Comparison of ENCODE assay signal across 10 cellular contexts in the genomic region with DNA sequence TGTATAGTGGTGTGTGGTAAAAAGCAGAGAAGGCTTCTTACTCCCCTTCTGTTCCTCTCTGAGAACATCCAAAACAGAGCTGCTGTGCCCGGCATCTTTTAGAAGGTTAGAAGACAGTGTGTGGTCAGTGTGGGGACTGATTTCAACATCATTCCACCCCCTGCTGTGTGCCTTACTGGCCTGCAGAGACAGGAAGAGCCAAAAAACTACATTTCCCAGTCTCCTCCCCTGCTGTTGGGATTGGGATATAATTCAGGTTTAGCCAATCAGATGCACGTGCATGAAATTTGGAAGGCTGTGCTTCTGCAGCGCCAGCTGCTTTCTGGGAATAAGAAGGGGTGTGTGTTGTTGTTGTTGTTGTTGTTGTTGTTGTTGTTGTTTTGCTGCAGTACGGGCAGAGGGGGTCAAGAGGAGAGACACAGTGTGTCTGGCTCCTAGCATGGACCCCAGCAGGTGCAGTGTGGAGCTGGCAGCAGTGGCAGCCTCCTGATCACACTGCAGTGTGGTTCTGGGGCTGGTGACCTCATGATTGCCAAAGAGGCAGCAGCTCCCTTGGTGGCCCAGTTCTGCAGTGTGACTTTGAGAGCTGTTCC.
A peak's percentile ranks its signal among the peaks of the same experiment; 100 is the strongest.
DNase-seq lines count a peak whose midpoint lies in the region; ATAC-seq, FAIRE-seq and TF ChIP-seq lines count a peak whose summit lies in the region.
"Had no signal": no experiment of that assay in that cellular context is flagged by ENCODE, and none has a peak within 500 bp of the region (broad histone marks: within the 10 kb centered on the region; RNA-seq: fewer than 3 reads in every experiment).

No MANE protein-coding gene starts in this region.

- H3K4me1 Mint-ChIP-seq in activated CD8-positive, alpha-beta T cell treated with anti-CD3 and anti-CD28 coated beads for 36 hours (ENCODE audit: low read depth): peaks cover 8% of the 10 kb centered on the region

- peak overlapping the region in 3 of 4 donors; percentile 84 to 89 (median 88) for H3K27ac ChIP-seq in gastroesophageal sphincter
- H3K27ac ChIP-seq in pancreas: no peak overlapping the region

- H3K27me3 ChIP-seq in gastroesophageal sphincter (no peaks in the 10 kb centered on the region), pancreas (no peaks in the 10 kb centered on the region)

- 36% methylated on average over 4 of the region's 4 CpGs; no CpG with 5 or more reads in 1 of the 2 donors for WGBS in gastroesophageal sphincter (ENCODE audit: low coverage in 1 of 2), 2 donors
- WGBS in pancreas, 2 donors: 79 to 84% methylated on average over 4 of the region's 4 CpGs

- H3K9me3 ChIP-seq in gastroesophageal sphincter: no peaks in the 10 kb centered on the region
- no peaks in the 10 kb centered on the region for H3K9me3 ChIP-seq in pancreas

- H3K27ac Mint-ChIP-seq in activated CD8-positive, alpha-beta T cell treated with anti-CD3 and anti-CD28 coated beads for 36 hours: no peak overlapping the region

- in situ Hi-C loops in SK-MEL-5 (cut with HindIII; ENCODE audit: low pct_unique_long_range_greater_than_20kb, low sequenced_read_pairs): no loop called here

- FAIRE-seq in pancreas (lab: Jason Lieb, UNC): no peak

- H3K27me3 Mint-ChIP-seq in activated CD8-positive, alpha-beta T cell treated with anti-CD3 and anti-CD28 coated beads for 36 hours: peaks cover 2% of the 10 kb centered on the region

- CTCF ChIA-PET in activated CD8-positive, alpha-beta T cell treated with anti-CD3 and anti-CD28 coated beads for 36 hours (lab: Charles Lee): interaction anchor here (1.1 to 2.5 kb wide), 4 partner anchors 10 to 26 kb away, joined by 3 to 11 read pairs (median 4); no protein-coding TSS in a partner anchor

- H3K36me3 Mint-ChIP-seq in activated CD8-positive, alpha-beta T cell treated with anti-CD3 and anti-CD28 coated beads for 36 hours (ENCODE audit: low read depth): no peaks in the 10 kb centered on the region

- peaks cover 0 to 67% (median 35%) of the 10 kb centered on the region in 3 donors for H3K4me1 ChIP-seq in gastroesophageal sphincter
- H3K4me1 ChIP-seq in pancreas: peaks cover 17 to 24% (median 23%) of the 10 kb centered on the region in 3 donors

- TF ChIP-seq CTCF in gastroesophageal sphincter (IDR thresholded peaks at IDR 0.05): peak in 2 of 4 experiments; percentile 43 to 54
- no peak for TF ChIP-seq CTCF in pancreas (IDR thresholded peaks at IDR 0.05)
- TF ChIP-seq CTCF in activated CD8-positive, alpha-beta T cell treated with anti-CD3 and anti-CD28 coated beads for 36 hours (IDR thresholded peaks at IDR 0.05): no peak

- no peak for TF ChIP-seq POLR2A in gastroesophageal sphincter (IDR thresholded peaks at IDR 0.05)

- POLR2A ChIA-PET in activated CD8-positive, alpha-beta T cell treated with anti-CD3 and anti-CD28 coated beads for 36 hours (lab: Charles Lee): interaction anchor here (0.6 to 1.2 kb wide), 4 partner anchors 25 to 174 kb away, joined by 3 read pairs; no protein-coding TSS in a partner anchor

- H3K9me3 Mint-ChIP-seq in activated CD8-positive, alpha-beta T cell treated with anti-CD3 and anti-CD28 coated beads for 36 hours: no peaks in the 10 kb centered on the region

- intact Hi-C loops in pancreas (cut with DNase I): no loop called here
- intact Hi-C loops in activated CD8-positive, alpha-beta T cell treated with anti-CD3 and anti-CD28 coated beads for 36 hours (cut with micrococcal nuclease): no loop called here

- DNase-seq in CD1c-positive myeloid dendritic cell (ENCODE audit: extremely low spot score) (peak; percentile 69), SK-MEL-5 (ENCODE audit: low read depth, low spot score) (peak; percentile 70), pancreas (no peak), NCI-H748 (lab: John Stamatoyannopoulos, UW; ENCODE audit: unreplicated experiment) (no peak), DMS153 treated with DMSO at 0.1 percent for 48 hours (lab: John Stamatoyannopoulos, UW; ENCODE audit: unreplicated experiment) (no peak)
- DNase-seq in activated CD8-positive, alpha-beta T cell treated with anti-CD3 and anti-CD28 coated beads for 36 hours: no peak
- DNase-seq: activated effector memory CD4-positive, alpha-beta T cell treated with anti-CD3 and anti-CD28 coated beads, Interleukin-2, amount 50 U/mL, for 16 hours; DMS79 had no signal

- H3K4me3 Mint-ChIP-seq in activated CD8-positive, alpha-beta T cell treated with anti-CD3 and anti-CD28 coated beads for 36 hours: no peak overlapping the region

- H3K4me3 ChIP-seq in gastroesophageal sphincter (no peak overlapping the region), pancreas (no peak overlapping the region)

- H3K36me3 ChIP-seq in gastroesophageal sphincter: no peaks in the 10 kb centered on the region
- H3K36me3 ChIP-seq in pancreas: no peaks in the 10 kb centered on the region

- ATAC-seq in gastroesophageal sphincter (peak; percentile 81), pancreas (peak in 3 of 4 donors; percentile 7 to 47 (median 43)), GM19463 (IDR thresholded peaks at IDR 0.05; ENCODE audit: unreplicated experiment) (no peak)
- ATAC-seq in activated CD8-positive, alpha-beta T cell treated with anti-CD3 and anti-CD28 coated beads for 36 hours: no peak

- no peak for TF ChIP-seq EP300 in gastroesophageal sphincter (IDR thresholded peaks at IDR 0.05)

Comparison
In these comparisons a context has a peak if more than half of its experiments do, and no peak if none do; other contexts are left out.
1. DNase-seq: peak in CD1c-positive myeloid dendritic cell (single experiment) and SK-MEL-5 (single experiment); none in pancreas (0 of 6), NCI-H748 (single experiment), DMS153 treated with DMSO at 0.1 percent for 48 hours (single experiment) and activated CD8-positive, alpha-beta T cell treated with anti-CD3 and anti-CD28 coated beads for 36 hours (single experiment).
2. ATAC-seq: peak in gastroesophageal sphincter (single experiment) and pancreas (3 of 4); none in GM19463 (single experiment) and activated CD8-positive, alpha-beta T cell treated with anti-CD3 and anti-CD28 coated beads for 36 hours (single experiment).
3. H3K27ac ChIP-seq: peak in gastroesophageal sphincter (3 of 4); none in pancreas (0 of 4).